ENCODE assay signal across 28 cellular contexts in genomic region chr10:112643600-112643999, GRCh38.
"Had no signal": no experiment of that assay in that cellular context is flagged by ENCODE, and none has a peak within 500 bp of the region (broad histone marks: within the 10 kb centered on the region; RNA-seq: fewer than 3 reads in every experiment).

No MANE protein-coding gene starts in this region.

- H3K9me3 Mint-ChIP-seq: immature natural killer cell; mesothelial cell of epicardium; naive B cell; natural killer cell; stimulated activated effector memory CD8-positive, alpha-beta T cell treated with anti-CD3 and anti-CD28 coated beads, Interleukin-12 subunit alpha, Interleukin-12 subunit beta, amount 100 ng/mL, for 72 hours; stimulated activated naive CD8-positive, alpha-beta T cell treated with anti-CD3 and anti-CD28 coated beads, Interleukin-15, Interleukin-2, amounts not matched to agents 100 ng/mL and 50 ng/mL, for 24 hours had no signal

- H3K4me3 Mint-ChIP-seq: immature natural killer cell; mesothelial cell of epicardium; naive B cell; natural killer cell; stimulated activated effector memory CD8-positive, alpha-beta T cell treated with anti-CD3 and anti-CD28 coated beads, Interleukin-12 subunit alpha, Interleukin-12 subunit beta, amount 100 ng/mL, for 72 hours; stimulated activated naive CD8-positive, alpha-beta T cell treated with anti-CD3 and anti-CD28 coated beads, Interleukin-15, Interleukin-2, amounts not matched to agents 100 ng/mL and 50 ng/mL, for 24 hours had no signal

- H3K4me3 ChIP-seq: left lung, lung, ovary, right atrium auricular region, skin epidermis, suprapubic skin, thoracic aorta, tibial artery, upper lobe of right lung had no signal

- H3K4me1 Mint-ChIP-seq: stimulated activated effector memory CD8-positive, alpha-beta T cell treated with anti-CD3 and anti-CD28 coated beads, Interleukin-12 subunit alpha, Interleukin-12 subunit beta, amount 100 ng/mL, for 72 hours had no signal

- ATAC-seq: left colon; left lung; natural killer cell; sciatic nerve; stimulated activated effector memory CD8-positive, alpha-beta T cell treated with anti-CD3 and anti-CD28 coated beads, Interleukin-12 subunit alpha, Interleukin-12 subunit beta, amount 100 ng/mL, for 72 hours; upper lobe of right lung had no signal

- H3K36me3 Mint-ChIP-seq: mesothelial cell of epicardium; natural killer cell; stimulated activated effector memory CD8-positive, alpha-beta T cell treated with anti-CD3 and anti-CD28 coated beads, Interleukin-12 subunit alpha, Interleukin-12 subunit beta, amount 100 ng/mL, for 72 hours had no signal

- H3K27me3 ChIP-seq: left lung, ovary, right atrium auricular region, suprapubic skin, tibial artery, upper lobe of right lung had no signal

- H3K36me3 ChIP-seq: left lung, ovary, right atrium auricular region, suprapubic skin, thoracic aorta, tibial artery, upper lobe of right lung had no signal

- H3K9me3 ChIP-seq: left lung, ovary, right atrium auricular region, suprapubic skin, thoracic aorta, tibial artery, upper lobe of right lung had no signal

- H3K27me3 Mint-ChIP-seq: naive B cell; progenitor cell of endocrine pancreas; stimulated activated naive CD8-positive, alpha-beta T cell treated with anti-CD3 and anti-CD28 coated beads, Interleukin-15, Interleukin-2, amounts not matched to agents 100 ng/mL and 50 ng/mL, for 24 hours had no signal

- H3K4me1 ChIP-seq: left lung, right atrium auricular region, suprapubic skin, tibial artery, upper lobe of right lung had no signal

- DNase-seq: hypothalamus; immature natural killer cell; kidney; left colon; left lung; mesendoderm; naive B cell; natural killer cell; ovary; stimulated activated CD4-positive, alpha-beta T cell treated with anti-CD3 and anti-CD28 coated beads, Interleukin-12 subunit alpha, Interleukin-12 subunit beta, amount 100 ng/mL, for 4 hours; stimulated activated CD4-positive, alpha-beta T cell treated with anti-CD3 and anti-CD28 coated beads, Interleukin-15, amount 100 ng/mL, for 24 hours; stimulated activated CD4-positive, alpha-beta T cell treated with anti-CD3 and anti-CD28 coated beads, Interleukin-2, amount 100 ng/mL, for 24 hours; stimulated activated CD4-positive, alpha-beta T cell treated with anti-CD3 and anti-CD28 coated beads, Interleukin-4, amount 100 ng/mL, for 1 hour; stimulated activated naive CD4-positive, alpha-beta T cell; tibial artery; upper lobe of right lung had no signal

- H3K27ac ChIP-seq: left lung, ovary, right atrium auricular region, skin epidermis, suprapubic skin, thoracic aorta, tibial artery, upper lobe of right lung had no signal

- H3K27ac Mint-ChIP-seq: immature natural killer cell; mesothelial cell of epicardium; naive B cell; natural killer cell; progenitor cell of endocrine pancreas; stimulated activated effector memory CD8-positive, alpha-beta T cell treated with anti-CD3 and anti-CD28 coated beads, Interleukin-12 subunit alpha, Interleukin-12 subunit beta, amount 100 ng/mL, for 72 hours; stimulated activated naive CD8-positive, alpha-beta T cell treated with anti-CD3 and anti-CD28 coated beads, Interleukin-15, Interleukin-2, amounts not matched to agents 100 ng/mL and 50 ng/mL, for 24 hours had no signal

- FAIRE-seq: islet of Langerhans, kidney, urothelium cell line had no signal
